In the genomic region with DNA sequence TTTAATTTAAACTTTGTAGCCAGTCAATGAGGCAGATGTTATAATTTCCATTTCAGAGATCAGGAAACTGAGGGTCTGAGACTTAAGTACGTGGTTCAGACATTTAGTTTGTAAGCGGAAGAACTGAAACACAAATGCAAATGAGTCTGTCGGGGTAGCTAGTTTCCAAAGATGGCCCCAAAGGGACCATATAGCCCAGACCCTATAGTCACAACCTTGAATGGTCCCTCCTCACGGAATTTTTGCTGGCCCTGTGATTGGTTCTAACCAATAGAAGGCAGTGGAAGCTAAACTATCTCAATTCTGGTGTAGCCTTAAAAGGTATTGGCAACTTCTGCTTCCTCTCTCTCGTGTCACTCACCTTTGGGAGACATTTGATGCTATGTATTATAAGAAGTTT, we compare ENCODE assay signal across 29 cellular contexts. TPM values are rescaled to one million over a fixed set of nuclear protein-coding genes. Genes with fewer than 3 reads are reported as not detected.
"Had no signal": no experiment of that assay in that cellular context is flagged by ENCODE, and none has a peak within 500 bp of the region (broad histone marks: within the 10 kb centered on the region; RNA-seq: fewer than 3 reads in every experiment).

No MANE protein-coding gene starts in this region.

- H3K27me3 ChIP-seq: ascending aorta, cardiac muscle cell, gastrocnemius medialis, hepatocyte, ovary, uterus had no signal

- ATAC-seq: effector memory CD8-positive, alpha-beta T cell; gastrocnemius medialis; left cardiac atrium; left ventricle myocardium superior; sciatic nerve; stimulated activated naive CD8-positive, alpha-beta T cell treated with anti-CD3 and anti-CD28 coated beads, Interleukin-15, amount 100 ng/mL, for 72 hours had no signal

- H3K4me3 ChIP-seq: ascending aorta, cardiac muscle cell, coronary artery, gastrocnemius medialis, hepatocyte, ovary, prostate gland, skin epidermis, uterus had no signal

- H3K27ac ChIP-seq: ascending aorta, cardiac muscle cell, coronary artery, gastrocnemius medialis, hepatocyte, neutrophil, ovary, prostate gland, skin epidermis, uterus had no signal

- H3K36me3 ChIP-seq: ascending aorta, cardiac muscle cell, gastrocnemius medialis, neutrophil, ovary, prostate gland, uterus had no signal

- H3K9me3 ChIP-seq: ascending aorta, gastrocnemius medialis, neutrophil, ovary, prostate gland, uterus had no signal

- H2AFZ ChIP-seq: hepatocyte had no signal

- DNase-seq: activated CD4-positive, alpha-beta memory T cell treated with anti-CD3 and anti-CD28 coated beads, Interleukin-2, amount 10 ng/mL, durations not matched to agents 7 days and 5 days; activated CD4-positive, alpha-beta T cell treated with anti-CD3 and anti-CD28 coated beads for 1 hour; activated CD4-positive, alpha-beta T cell treated with anti-CD3 and anti-CD28 coated beads, Interleukin-2, amount 10 ng/mL, durations not matched to agents 7 days and 5 days; activated CD8-positive, alpha-beta memory T cell treated with anti-CD3 and anti-CD28 coated beads, Interleukin-2, amount 50 U/mL, for 48 hours; activated gamma-delta T cell; activated naive CD4-positive, alpha-beta T cell treated with anti-CD3 and anti-CD28 coated beads, Interleukin-2, amount 10 ng/mL, durations not matched to agents 7 days and 5 days; activated naive CD8-positive, alpha-beta T cell treated with anti-CD3 and anti-CD28 coated beads, Interleukin-2, amount 10 ng/mL, durations not matched to agents 7 days and 5 days; activated T-cell treated with anti-CD3 and anti-CD28 coated beads, Interleukin-2, amount 50 U/mL, for 24 hours; cerebellar nuclear complex; effector memory CD8-positive, alpha-beta T cell; erythroblast; gastrocnemius medialis; left cardiac atrium; left ventricle myocardium superior; ovary; retina; stimulated activated CD4-positive, alpha-beta T cell treated with anti-CD3 and anti-CD28 coated beads, Interleukin-12 subunit alpha, Interleukin-12 subunit beta, amount 100 ng/mL, for 4 hours; stimulated activated CD4-positive, alpha-beta T cell treated with anti-CD3 and anti-CD28 coated beads, Interleukin-4, amount 100 ng/mL, for 1 hour; stimulated activated naive CD8-positive, alpha-beta T cell treated with anti-CD3 and anti-CD28 coated beads, Interleukin-15, amount 100 ng/mL, for 72 hours; substantia nigra; uterus had no signal

- H3K4me2 ChIP-seq: hepatocyte had no signal

- H3K79me2 ChIP-seq: hepatocyte had no signal

- H3K4me1 ChIP-seq: ascending aorta, gastrocnemius medialis, uterus had no signal

RNA-seq across cellular contexts. Expression of a gene that starts 7.5 kb away (rescaled TPM):
- polyA plus RNA-seq: cardiac muscle cell had no signal
